Comparison of ENCODE assay signal across 11 cellular contexts in genomic region chr17:75249564-75249963, GRCh38. TPM values are rescaled to one million over a fixed set of nuclear protein-coding genes. Genes with fewer than 3 reads are reported as not detected.
DNase-seq lines count a peak whose midpoint lies in the region; ATAC-seq and TF ChIP-seq lines count a peak whose summit lies in the region.
"Had no signal": no experiment of that assay in that cellular context is flagged by ENCODE, and none has a peak within 500 bp of the region (broad histone marks: within the 10 kb centered on the region; RNA-seq: fewer than 3 reads in every experiment).

No MANE protein-coding gene starts in this region.

- peaks cover 17% of the 10 kb centered on the region for H3K36me3 Mint-ChIP-seq in activated CD4-positive, alpha-beta T cell treated with anti-CD3 and anti-CD28 coated beads, Interleukin-2, amount 10 ng/mL, durations not matched to agents 7 days and 5 days (ENCODE audit: low read depth)
- peaks cover 6% of the 10 kb centered on the region for H3K36me3 Mint-ChIP-seq in chondrocyte (ENCODE audit: low read depth)

- H3K27me3 ChIP-seq in MM.1S (replicated peaks; ENCODE audit: insufficient read depth, low read length): no peaks in the 10 kb centered on the region
- H3K27me3 ChIP-seq in skeletal muscle satellite cell (ENCODE audit: control insufficient read depth, insufficient read depth, low read length): no peaks in the 10 kb centered on the region
- H3K27me3 ChIP-seq: gastroesophageal sphincter had no signal

- POLR2A ChIA-PET in activated CD4-positive, alpha-beta T cell treated with anti-CD3 and anti-CD28 coated beads, Interleukin-2, amount 10 ng/mL, durations not matched to agents 7 days and 5 days (lab: Charles Lee): interaction anchor here (1.0 to 1.1 kb wide), 2 partner anchors 11 to 163 kb away, joined by 3 to 8 read pairs; partner anchors contain the start of genes GGA3 and MRPS7

- no peaks in the 10 kb centered on the region for H3K27me3 Mint-ChIP-seq in activated CD4-positive, alpha-beta T cell treated with anti-CD3 and anti-CD28 coated beads, Interleukin-2, amount 10 ng/mL, durations not matched to agents 7 days and 5 days
- H3K27me3 Mint-ChIP-seq in chondrocyte (ENCODE audit: low read depth): no peaks in the 10 kb centered on the region

- H3K36me3 ChIP-seq in MM.1S (replicated peaks; ENCODE audit: insufficient read depth, low read length) (peaks cover 7% of the 10 kb centered on the region; the same call in 1 of the 2 replicates), skeletal muscle satellite cell (ENCODE audit: insufficient read depth, low read length) (peaks cover 22% of the 10 kb centered on the region)

- no peaks in the 10 kb centered on the region for H3K9me3 Mint-ChIP-seq in activated CD4-positive, alpha-beta T cell treated with anti-CD3 and anti-CD28 coated beads, Interleukin-2, amount 10 ng/mL, durations not matched to agents 7 days and 5 days
- H3K9me3 Mint-ChIP-seq in chondrocyte (ENCODE audit: low read depth): no peaks in the 10 kb centered on the region

- peak overlapping the region; percentile 56 for H3K4me3 Mint-ChIP-seq in activated CD4-positive, alpha-beta T cell treated with anti-CD3 and anti-CD28 coated beads, Interleukin-2, amount 10 ng/mL, durations not matched to agents 7 days and 5 days
- peak overlapping the region; percentile 64 for H3K4me3 Mint-ChIP-seq in chondrocyte (ENCODE audit: unreplicated experiment)

- H3K4me2 ChIP-seq in MM.1S (ENCODE audit: low read depth, low read length) (peak overlapping the region; percentile 84), skeletal muscle satellite cell (ENCODE audit: low read length) (peak overlapping the region; percentile 80)

- H3K4me1 ChIP-seq in MM.1S (ENCODE audit: low read length): peaks cover 16% of the 10 kb centered on the region
- peaks cover 8% of the 10 kb centered on the region for H3K4me1 ChIP-seq in skeletal muscle satellite cell (ENCODE audit: control insufficient read depth, insufficient read depth, low read length)

- H3K27ac ChIP-seq in MM.1S (ENCODE audit: low read length): peak overlapping the region; percentile 88

- H3K9me3 ChIP-seq in MM.1S (replicated peaks; ENCODE audit: insufficient read depth, low read length) (no peaks in the 10 kb centered on the region), skeletal muscle satellite cell (replicated peaks; ENCODE audit: low read length) (no peaks in the 10 kb centered on the region)
- H3K9me3 ChIP-seq: gastroesophageal sphincter had no signal

- CTCF ChIA-PET in activated CD4-positive, alpha-beta T cell treated with anti-CD3 and anti-CD28 coated beads, Interleukin-2, amount 10 ng/mL, durations not matched to agents 7 days and 5 days (lab: Charles Lee): interaction anchor here (0.6 to 3.8 kb wide), 11 partner anchors 9 to 237 kb away, joined by 3 to 24 read pairs (median 4); partner anchors contain the start of genes GGA3, MIF4GD, MRPL58 and MRPS7

- peaks cover 63% of the 10 kb centered on the region for H3K79me2 ChIP-seq in MM.1S (ENCODE audit: low read length)

- H3F3A ChIP-seq in MM.1S (ENCODE audit: insufficient read depth, low read length): peaks cover 19% of the 10 kb centered on the region

- H3K9me2 ChIP-seq in MM.1S (replicated peaks; ENCODE audit: insufficient read depth, low read length): no peaks in the 10 kb centered on the region

- H3K4me1 Mint-ChIP-seq in activated CD4-positive, alpha-beta T cell treated with anti-CD3 and anti-CD28 coated beads, Interleukin-2, amount 10 ng/mL, durations not matched to agents 7 days and 5 days: peaks cover 60% of the 10 kb centered on the region
- H3K4me1 Mint-ChIP-seq in chondrocyte (ENCODE audit: low read depth): peaks cover 19% of the 10 kb centered on the region

- ATAC-seq in left lobe of liver: no peak

- DNase-seq in activated CD4-positive, alpha-beta T cell treated with anti-CD3 and anti-CD28 coated beads, Interleukin-2, amount 10 ng/mL, durations not matched to agents 7 days and 5 days: no peak
- DNase-seq in activated CD4-positive, alpha-beta T cell treated with anti-CD3 and anti-CD28 coated beads, Interleukin-2, amount 50 U/mL, for 4 hours: no peak
- DNase-seq in MM.1S: no peak
- DNase-seq in chondrocyte (ENCODE audit: low spot score): no peak
- DNase-seq in foreskin fibroblast: no peak
- DNase-seq in NCI-H128 (lab: John Stamatoyannopoulos, UW; ENCODE audit: unreplicated experiment): no peak
- no peak for DNase-seq in left lobe of liver (ENCODE audit: low spot score)
- DNase-seq: ACHN, GF-D8 had no signal

- peak overlapping the region; percentile 27; the same call in 1 of the 2 replicates for H3K9ac ChIP-seq in MM.1S (ENCODE audit: low read length)
- no peak overlapping the region for H3K9ac ChIP-seq in skeletal muscle satellite cell (ENCODE audit: low read depth, low read length)

- H3K4me3 ChIP-seq in MM.1S (ENCODE audit: low read length): peak overlapping the region; percentile 56
- no peak overlapping the region for H3K4me3 ChIP-seq in skeletal muscle satellite cell (ENCODE audit: low read length)
- peak overlapping the region in 1 of 2 donors; percentile 9 for H3K4me3 ChIP-seq in foreskin fibroblast (ENCODE audit: low read depth in 1 of 2, low read length in 2 of 2)

- peak overlapping the region; percentile 84 for H3K27ac Mint-ChIP-seq in activated CD4-positive, alpha-beta T cell treated with anti-CD3 and anti-CD28 coated beads, Interleukin-2, amount 10 ng/mL, durations not matched to agents 7 days and 5 days
- peak overlapping the region; percentile 91 for H3K27ac Mint-ChIP-seq in chondrocyte (ENCODE audit: unreplicated experiment)

- TF ChIP-seq CTCF in MM.1S (IDR thresholded peaks at IDR 0.05; ENCODE audit: low read length) (no peak), chondrocyte (IDR thresholded peaks at IDR 0.05) (no peak), foreskin fibroblast (IDR thresholded peaks at IDR 0.05; ENCODE audit: low read depth, low read length) (no peak)

- H2AFZ ChIP-seq in MM.1S (ENCODE audit: low read length): no peak overlapping the region

- H4K20me1 ChIP-seq in MM.1S (ENCODE audit: insufficient read depth, low read length): no peaks in the 10 kb centered on the region

RNA-seq across cellular contexts. Expression of gene GGA3, which starts 11.8 kb away (rescaled TPM):
- total RNA-seq in activated CD4-positive, alpha-beta T cell treated with anti-CD3 and anti-CD28 coated beads, Interleukin-2, amount 10 ng/mL, durations not matched to agents 7 days and 5 days: 10 to 100 TPM; 80.2 to 86.1 TPM
- total RNA-seq in chondrocyte (26.9 to 30.3 TPM (median 28.4 TPM) in 3 replicates), left lobe of liver (17.9 TPM)
- 11.4 and 15.5 TPM in 2 replicates for total RNA-seq in skeletal muscle satellite cell (2012; rRNA removed)

RNA-seq across cellular contexts. Expression of gene MRPS7, which starts 12.1 kb away (rescaled TPM):
- 10 to 100 TPM; 35.4 to 38.2 TPM for total RNA-seq in activated CD4-positive, alpha-beta T cell treated with anti-CD3 and anti-CD28 coated beads, Interleukin-2, amount 10 ng/mL, durations not matched to agents 7 days and 5 days
- 38.2 to 49.5 TPM (median 41.1 TPM) in 3 replicates for total RNA-seq in chondrocyte
- 55.7 and 64.9 TPM in 2 replicates for total RNA-seq in skeletal muscle satellite cell (2012; rRNA removed)
- 36.1 TPM for total RNA-seq in left lobe of liver

RNA-seq across cellular contexts. Expression of gene MIF4GD, which starts 21.5 kb away (rescaled TPM):
- 10 to 100 TPM; 44.4 to 44.6 TPM for total RNA-seq in activated CD4-positive, alpha-beta T cell treated with anti-CD3 and anti-CD28 coated beads, Interleukin-2, amount 10 ng/mL, durations not matched to agents 7 days and 5 days
- total RNA-seq in chondrocyte (19.0 to 21.6 TPM (median 20.4 TPM) in 3 replicates), left lobe of liver (7.7 TPM)
- 3.1 and 5.1 TPM in 2 replicates for total RNA-seq in skeletal muscle satellite cell (2012; rRNA removed)

RNA-seq across cellular contexts. Expression of gene SLC25A19, which starts 39.7 kb away (rescaled TPM):
- 10 to 100 TPM; 27.6 to 30.5 TPM for total RNA-seq in activated CD4-positive, alpha-beta T cell treated with anti-CD3 and anti-CD28 coated beads, Interleukin-2, amount 10 ng/mL, durations not matched to agents 7 days and 5 days
- total RNA-seq in chondrocyte (6.7 to 11.7 TPM (median 11.3 TPM) in 3 replicates), left lobe of liver (3.6 TPM)
- total RNA-seq in skeletal muscle satellite cell (2012; rRNA removed): 11.8 and 13.2 TPM in 2 replicates

RNA-seq across cellular contexts. Expression of gene NUP85, which starts 44.1 kb away (rescaled TPM):
- total RNA-seq in activated CD4-positive, alpha-beta T cell treated with anti-CD3 and anti-CD28 coated beads, Interleukin-2, amount 10 ng/mL, durations not matched to agents 7 days and 5 days: 100 to 1,000 TPM; 140 to 172 TPM
- total RNA-seq in chondrocyte: 36.7 to 63.9 TPM (median 41.3 TPM) in 3 replicates
- total RNA-seq in skeletal muscle satellite cell (2012; rRNA removed): 35.0 and 40.2 TPM in 2 replicates
- total RNA-seq in left lobe of liver: 33.8 TPM
